14 cellular contexts compared by ENCODE assay signal in the genomic region with DNA sequence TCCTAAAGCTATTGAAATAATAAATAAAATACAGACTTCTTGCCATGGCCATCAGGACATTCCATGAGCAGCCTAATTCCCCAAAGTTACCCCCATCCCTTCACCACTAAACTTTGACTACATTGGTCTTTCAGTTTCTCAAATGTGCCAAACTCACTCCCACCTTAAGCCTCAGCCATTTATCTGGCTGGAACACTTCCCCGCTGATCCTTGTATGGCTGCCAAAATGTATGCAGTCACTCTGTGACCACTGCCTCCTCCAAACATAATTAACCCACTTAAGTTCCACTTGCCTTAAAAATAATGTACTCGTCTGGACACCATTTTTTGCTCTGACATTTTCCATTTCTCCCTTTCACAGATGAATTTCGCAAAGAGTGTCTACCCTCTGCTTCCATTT.
"Had no signal": no experiment of that assay in that cellular context is flagged by ENCODE, and none has a peak within 500 bp of the region (broad histone marks: within the 10 kb centered on the region; RNA-seq: fewer than 3 reads in every experiment).

No MANE protein-coding gene starts in this region.

- H3K4me3 Mint-ChIP-seq: activated naive CD8-positive, alpha-beta T cell treated with anti-CD3 and anti-CD28 coated beads, Interleukin-2, amount 10 ng/mL, durations not matched to agents 7 days and 5 days; naive B cell had no signal

- H3K9me3 ChIP-seq: pancreas, spleen, stomach, testis, upper lobe of right lung had no signal

- H3K27me3 Mint-ChIP-seq: naive B cell had no signal

- H3K9me3 Mint-ChIP-seq: activated naive CD8-positive, alpha-beta T cell treated with anti-CD3 and anti-CD28 coated beads, Interleukin-2, amount 10 ng/mL, durations not matched to agents 7 days and 5 days; naive B cell had no signal

- H3K4me1 ChIP-seq: pancreas, spleen, stomach, testis, upper lobe of right lung had no signal

- H3K27ac ChIP-seq: cardiac muscle cell, pancreas, spleen, stomach, testis, upper lobe of right lung had no signal

- ATAC-seq: activated CD4-positive, CD25-positive, alpha-beta regulatory T cell treated with anti-CD3 and anti-CD28 coated beads, Interleukin-2, amount 50 U/mL, for 24 hours; left lobe of liver; pancreas; sciatic nerve; upper lobe of right lung had no signal

- DNase-seq: activated CD4-positive, alpha-beta T cell treated with anti-CD3 and anti-CD28 coated beads, Interleukin-2, amount 50 U/mL, for 1 hour; activated CD8-positive, alpha-beta memory T cell treated with anti-CD3 and anti-CD28 coated beads for 24 hours; activated naive CD8-positive, alpha-beta T cell treated with anti-CD3 and anti-CD28 coated beads, Interleukin-2, amount 10 ng/mL, durations not matched to agents 7 days and 5 days; aorta; naive B cell; pancreas; spleen; stomach; testis; upper lobe of right lung had no signal

- H3K27me3 ChIP-seq: cardiac muscle cell, pancreas, spleen, stomach, testis, upper lobe of right lung had no signal

- H3K36me3 ChIP-seq: cardiac muscle cell, pancreas, spleen, stomach, upper lobe of right lung had no signal

- H3K36me3 Mint-ChIP-seq: activated naive CD8-positive, alpha-beta T cell treated with anti-CD3 and anti-CD28 coated beads, Interleukin-2, amount 10 ng/mL, durations not matched to agents 7 days and 5 days; naive B cell had no signal

- H3K27ac Mint-ChIP-seq: activated naive CD8-positive, alpha-beta T cell treated with anti-CD3 and anti-CD28 coated beads, Interleukin-2, amount 10 ng/mL, durations not matched to agents 7 days and 5 days; naive B cell had no signal

- H3K4me1 Mint-ChIP-seq: activated naive CD8-positive, alpha-beta T cell treated with anti-CD3 and anti-CD28 coated beads, Interleukin-2, amount 10 ng/mL, durations not matched to agents 7 days and 5 days; naive B cell had no signal

- H3K4me3 ChIP-seq: cardiac muscle cell, pancreas, spleen, stomach, testis, upper lobe of right lung had no signal
